In the genomic region with DNA sequence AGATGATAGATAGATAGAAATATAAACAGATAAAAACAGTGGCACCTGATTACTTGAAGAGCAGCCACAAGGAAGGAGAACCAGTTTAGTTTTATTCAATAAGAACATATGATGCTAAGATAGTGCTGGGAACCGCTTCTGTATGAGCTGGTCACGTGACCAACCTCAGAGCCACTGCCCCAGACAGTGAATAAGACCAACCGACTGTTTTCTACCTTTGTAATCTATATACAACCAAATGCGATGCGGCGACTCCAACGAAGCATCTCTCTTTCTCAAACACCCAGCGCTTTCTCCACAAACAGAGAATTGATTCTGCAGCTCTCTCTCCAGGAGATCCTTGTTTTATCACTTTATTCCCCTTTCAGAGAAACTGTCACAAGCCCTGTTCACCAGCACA, we compare ENCODE assay signal across 1 cellular context.
TF ChIP-seq lines count a peak whose summit lies in the region.

No MANE protein-coding gene starts in this region.

TF ChIP-seq in K562, 482 proteins besides CTCF, POLR2A, EP300 and RAD21 (continued from another document):
- peak; percentile 72 for TF ChIP-seq USF2 (CRISPR knock-in tag; IDR thresholded peaks at IDR 0.05)
- TF ChIP-seq, protein P1, sequence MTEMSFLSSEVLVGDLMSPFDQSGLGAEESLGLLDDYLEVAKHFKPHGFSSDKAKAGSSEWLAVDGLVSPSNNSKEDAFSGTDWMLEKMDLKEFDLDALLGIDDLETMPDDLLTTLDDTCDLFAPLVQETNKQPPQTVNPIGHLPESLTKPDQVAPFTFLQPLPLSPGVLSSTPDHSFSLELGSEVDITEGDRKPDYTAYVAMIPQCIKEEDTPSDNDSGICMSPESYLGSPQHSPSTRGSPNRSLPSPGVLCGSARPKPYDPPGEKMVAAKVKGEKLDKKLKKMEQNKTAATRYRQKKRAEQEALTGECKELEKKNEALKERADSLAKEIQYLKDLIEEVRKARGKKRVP (CRISPR knock-in tag; IDR thresholded peaks at IDR 0.05), result no peak
- no peak for TF ChIP-seq IRF2 (CRISPR knock-in tag; IDR thresholded peaks at IDR 0.05)
- no peak for TF ChIP-seq NFE2 (IDR thresholded peaks at IDR 0.05; ENCODE audit: low read depth)
- no peak for TF ChIP-seq ARID2 (IDR thresholded peaks at IDR 0.05)
- no peak for TF ChIP-seq ARHGAP35 (IDR thresholded peaks at IDR 0.05; ENCODE audit: partially characterized antibody)
- no peak for TF ChIP-seq RBM15 (IDR thresholded peaks at IDR 0.05; ENCODE audit: insufficient read depth, low read length)
- no peak for TF ChIP-seq ZNF224 (CRISPR knock-in tag; IDR thresholded peaks at IDR 0.05)
- TF ChIP-seq ZNF584 (CRISPR knock-in tag; IDR thresholded peaks at IDR 0.05; ENCODE audit: low read depth), result no peak
- no peak for TF ChIP-seq EGR1 (conservative IDR thresholded peaks at IDR 0.05)
- TF ChIP-seq NELFE (IDR thresholded peaks at IDR 0.05; ENCODE audit: insufficient read depth, insufficient read length), result no peak
